Comparison of ENCODE assay signal across 8 cellular contexts in the genomic region with DNA sequence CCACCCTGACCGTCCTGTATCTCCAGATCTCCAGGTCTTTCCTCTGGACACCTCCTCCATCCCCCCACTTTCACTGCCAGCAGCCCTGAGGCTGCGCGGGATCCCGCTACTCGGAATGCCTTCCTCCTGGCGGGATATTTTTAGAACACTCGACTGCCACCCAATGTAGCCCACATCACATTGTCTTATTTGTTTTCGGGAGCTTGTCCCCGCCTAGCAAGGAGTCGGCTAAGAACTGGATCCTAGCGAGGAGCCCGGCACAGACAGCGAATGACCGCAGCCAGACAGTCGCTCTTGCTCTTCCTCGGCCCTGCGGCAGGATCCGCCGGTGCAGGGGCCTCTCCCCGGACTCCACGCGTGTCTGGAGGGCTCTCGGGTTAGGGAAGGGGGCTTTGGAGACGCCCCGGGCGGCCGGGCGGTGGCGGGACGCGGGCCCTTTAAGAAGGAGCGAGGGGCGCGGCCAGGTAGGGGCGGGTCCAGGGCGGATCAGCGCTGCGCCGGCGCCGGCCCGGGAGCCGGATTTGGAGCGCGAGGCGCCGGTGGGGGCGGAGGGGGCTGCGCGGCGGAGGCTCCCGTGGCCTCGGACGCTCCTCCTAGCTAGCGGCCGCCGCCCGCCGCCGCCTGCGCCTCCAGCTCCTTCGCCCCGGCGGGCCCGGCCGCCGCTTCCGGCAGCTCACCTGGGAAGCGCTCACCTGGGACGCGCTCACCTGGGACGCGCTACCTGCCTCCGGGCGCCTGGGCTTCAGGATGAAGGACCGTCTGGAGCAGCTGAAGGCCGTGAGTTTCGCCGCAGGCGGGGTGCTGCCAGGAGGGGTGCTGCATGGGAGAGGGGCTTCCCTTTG. TPM values are rescaled to one million over a fixed set of nuclear protein-coding genes. Genes with fewer than 3 reads are reported as not detected.
DNase-seq lines count a peak whose midpoint lies in the region; ATAC-seq and TF ChIP-seq lines count a peak whose summit lies in the region.

A gene (plus strand): TSS at position 518 of the 842 bp plus-strand sequence. CDS start 230 bp downstream, at position 748.

- peak within 1 kb of the TSS; percentile 83 to 89 for H3K27ac ChIP-seq in coronary artery

- peak within 1 kb of the TSS; percentile 96 for H3K4me3 Mint-ChIP-seq in activated CD4-positive, alpha-beta T cell treated with anti-CD3 and anti-CD28 coated beads, Interleukin-2, amount 10 ng/mL, durations not matched to agents 24 days and 14 days

- intact Hi-C loops in activated CD4-positive, alpha-beta T cell treated with anti-CD3 and anti-CD28 coated beads, Interleukin-2, amount 10 ng/mL, durations not matched to agents 24 days and 14 days (cut with micrococcal nuclease) = loop anchor here (1.0 to 10.0 kb wide), 7 partner anchors 28 to 440 kb away; a partner anchor contains a TSS
- intact Hi-C loops in left colon (cut with DNase I, micrococcal nuclease) = loop anchor here in 1 of 2 donors (5.0 kb wide), 1 partner anchor 47 kb away; no protein-coding TSS in a partner anchor

- peaks cover 2% of the 10 kb centered on the region for H3K36me3 Mint-ChIP-seq in activated CD4-positive, alpha-beta T cell treated with anti-CD3 and anti-CD28 coated beads, Interleukin-2, amount 10 ng/mL, durations not matched to agents 24 days and 14 days (ENCODE audit: low read depth)

- peak within 1 kb of the TSS; percentile 90 for H3K27ac Mint-ChIP-seq in activated CD4-positive, alpha-beta T cell treated with anti-CD3 and anti-CD28 coated beads, Interleukin-2, amount 10 ng/mL, durations not matched to agents 24 days and 14 days

- TF ChIP-seq CTCF in coronary artery (IDR thresholded peaks at IDR 0.05) = no peak

- no peaks in the 10 kb centered on the region for H3K9me3 Mint-ChIP-seq in activated CD4-positive, alpha-beta T cell treated with anti-CD3 and anti-CD28 coated beads, Interleukin-2, amount 10 ng/mL, durations not matched to agents 24 days and 14 days

- peak within 1 kb of the TSS; percentile 79 for H3K4me3 ChIP-seq in coronary artery

- peaks cover 40% of the 10 kb centered on the region for H3K4me1 Mint-ChIP-seq in activated CD4-positive, alpha-beta T cell treated with anti-CD3 and anti-CD28 coated beads, Interleukin-2, amount 10 ng/mL, durations not matched to agents 24 days and 14 days

- peak; percentile 56 to 65 for DNase-seq in NCI-H2081 (lab: John Stamatoyannopoulos, UW)
- DNase-seq in NCI-H2081 treated with DMSO at 0.1 percent for 48 hours (lab: John Stamatoyannopoulos, UW) = no peak
- DNase-seq in NCI-H446 (lab: John Stamatoyannopoulos, UW) = peak; percentile 7 to 59
- peak; percentile 93 for DNase-seq in activated CD4-positive, alpha-beta T cell treated with anti-CD3 and anti-CD28 coated beads, Interleukin-2, amount 10 ng/mL, durations not matched to agents 24 days and 14 days
- DNase-seq in coronary artery (ENCODE audit: low spot score) = peak; percentile 80
- DNase-seq in left colon = peak; percentile 71 to 87
- DNase-seq in stimulated activated CD4-positive, alpha-beta T cell treated with anti-CD3 and anti-CD28 coated beads, Interleukin-1b, Interleukin-23, amount 100 ng/mL, for 4 hours (ENCODE audit: low read depth in 2 of 2) = peak; percentile 48 to 63

- no peaks in the 10 kb centered on the region for H3K27me3 Mint-ChIP-seq in activated CD4-positive, alpha-beta T cell treated with anti-CD3 and anti-CD28 coated beads, Interleukin-2, amount 10 ng/mL, durations not matched to agents 24 days and 14 days

- ATAC-seq in HG03066 (IDR thresholded peaks at IDR 0.05; ENCODE audit: low read depth, unreplicated experiment) (peak; percentile 53), left colon (peak; percentile 74)

RNA-seq across cellular contexts. Expression of the gene that starts here (rescaled TPM):
- total RNA-seq in activated CD4-positive, alpha-beta T cell treated with anti-CD3 and anti-CD28 coated beads, Interleukin-2, amount 10 ng/mL, durations not matched to agents 24 days and 14 days = 19.2 and 20.1 TPM in 2 replicates
- total RNA-seq in left colon = 100 to 1,000 TPM in 1 of 2 donors, 10 to 100 TPM in 1; 83.8 to 133 TPM
